Comparison of ENCODE assay signal across 1 cellular context in the genomic region with DNA sequence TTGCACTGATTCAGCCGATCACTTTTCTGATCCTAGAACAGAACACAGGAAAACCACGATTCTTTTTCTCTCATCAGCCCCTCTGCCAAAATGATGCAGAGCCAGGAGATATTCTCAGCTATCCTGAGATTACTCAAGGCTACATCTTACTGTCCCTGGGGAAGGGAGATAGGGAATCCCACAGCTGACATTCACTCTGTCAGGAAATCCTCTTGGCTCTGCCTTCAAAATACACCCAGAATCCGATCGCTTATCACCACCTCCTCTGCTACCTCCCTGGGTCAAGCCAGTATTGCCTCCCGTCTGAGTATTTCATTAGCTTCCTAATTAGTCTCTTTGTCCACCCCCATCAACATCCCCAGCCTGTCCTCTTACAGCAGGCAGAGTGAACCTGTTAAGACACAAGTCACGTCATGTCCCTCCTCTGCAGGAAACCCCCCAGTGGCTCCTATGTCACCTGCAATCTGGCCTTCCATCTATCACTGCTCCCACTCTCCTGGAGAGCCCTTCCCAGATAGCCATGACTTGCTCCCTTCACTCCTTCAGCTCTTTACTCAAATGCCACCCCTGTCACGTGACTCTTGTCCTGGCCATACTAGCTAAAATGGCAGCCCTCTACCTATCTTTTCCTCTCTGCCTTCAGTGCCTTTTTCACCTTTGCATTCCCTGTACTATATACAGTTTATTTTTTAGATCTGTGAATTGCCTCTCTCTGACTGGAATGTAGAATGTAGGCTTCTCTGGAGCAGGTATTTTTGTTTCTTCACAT.
TF ChIP-seq lines count a peak whose summit lies in the region.

No MANE protein-coding gene starts in this region.

TF ChIP-seq in SK-N-SH, 30 proteins besides CTCF, POLR2A, EP300 and RAD21 (continued from another document):
- TF ChIP-seq, protein P1, sequence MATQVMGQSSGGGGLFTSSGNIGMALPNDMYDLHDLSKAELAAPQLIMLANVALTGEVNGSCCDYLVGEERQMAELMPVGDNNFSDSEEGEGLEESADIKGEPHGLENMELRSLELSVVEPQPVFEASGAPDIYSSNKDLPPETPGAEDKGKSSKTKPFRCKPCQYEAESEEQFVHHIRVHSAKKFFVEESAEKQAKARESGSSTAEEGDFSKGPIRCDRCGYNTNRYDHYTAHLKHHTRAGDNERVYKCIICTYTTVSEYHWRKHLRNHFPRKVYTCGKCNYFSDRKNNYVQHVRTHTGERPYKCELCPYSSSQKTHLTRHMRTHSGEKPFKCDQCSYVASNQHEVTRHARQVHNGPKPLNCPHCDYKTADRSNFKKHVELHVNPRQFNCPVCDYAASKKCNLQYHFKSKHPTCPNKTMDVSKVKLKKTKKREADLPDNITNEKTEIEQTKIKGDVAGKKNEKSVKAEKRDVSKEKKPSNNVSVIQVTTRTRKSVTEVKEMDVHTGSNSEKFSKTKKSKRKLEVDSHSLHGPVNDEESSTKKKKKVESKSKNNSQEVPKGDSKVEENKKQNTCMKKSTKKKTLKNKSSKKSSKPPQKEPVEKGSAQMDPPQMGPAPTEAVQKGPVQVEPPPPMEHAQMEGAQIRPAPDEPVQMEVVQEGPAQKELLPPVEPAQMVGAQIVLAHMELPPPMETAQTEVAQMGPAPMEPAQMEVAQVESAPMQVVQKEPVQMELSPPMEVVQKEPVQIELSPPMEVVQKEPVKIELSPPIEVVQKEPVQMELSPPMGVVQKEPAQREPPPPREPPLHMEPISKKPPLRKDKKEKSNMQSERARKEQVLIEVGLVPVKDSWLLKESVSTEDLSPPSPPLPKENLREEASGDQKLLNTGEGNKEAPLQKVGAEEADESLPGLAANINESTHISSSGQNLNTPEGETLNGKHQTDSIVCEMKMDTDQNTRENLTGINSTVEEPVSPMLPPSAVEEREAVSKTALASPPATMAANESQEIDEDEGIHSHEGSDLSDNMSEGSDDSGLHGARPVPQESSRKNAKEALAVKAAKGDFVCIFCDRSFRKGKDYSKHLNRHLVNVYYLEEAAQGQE (IDR thresholded peaks at IDR 0.05; ENCODE audit: low read depth, low read length): no peak
- TF ChIP-seq SIN3A (IDR thresholded peaks at IDR 0.05; ENCODE audit: borderline replicate concordance, low read depth, low read length): no peak
- no peak for TF ChIP-seq TAF1 (IDR thresholded peaks at IDR 0.05; ENCODE audit: borderline replicate concordance, low read depth, low read length)
- TF ChIP-seq FOXM1 (IDR thresholded peaks at IDR 0.05; ENCODE audit: low read depth): no peak
- TF ChIP-seq NRF1 (IDR thresholded peaks at IDR 0.05; ENCODE audit: low read depth, low read length): no peak
- TF ChIP-seq, protein P2, sequence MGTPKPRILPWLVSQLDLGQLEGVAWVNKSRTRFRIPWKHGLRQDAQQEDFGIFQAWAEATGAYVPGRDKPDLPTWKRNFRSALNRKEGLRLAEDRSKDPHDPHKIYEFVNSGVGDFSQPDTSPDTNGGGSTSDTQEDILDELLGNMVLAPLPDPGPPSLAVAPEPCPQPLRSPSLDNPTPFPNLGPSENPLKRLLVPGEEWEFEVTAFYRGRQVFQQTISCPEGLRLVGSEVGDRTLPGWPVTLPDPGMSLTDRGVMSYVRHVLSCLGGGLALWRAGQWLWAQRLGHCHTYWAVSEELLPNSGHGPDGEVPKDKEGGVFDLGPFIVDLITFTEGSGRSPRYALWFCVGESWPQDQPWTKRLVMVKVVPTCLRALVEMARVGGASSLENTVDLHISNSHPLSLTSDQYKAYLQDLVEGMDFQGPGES (IDR thresholded peaks at IDR 0.05; ENCODE audit: low read depth, low read length): no peak
- no peak for TF ChIP-seq FOSL2 (IDR thresholded peaks at IDR 0.05; ENCODE audit: borderline replicate concordance, low read depth)
- TF ChIP-seq GATA2 (CRISPR knock-in tag; IDR thresholded peaks at IDR 0.05): no peak
- no peak for TF ChIP-seq YY1 (IDR thresholded peaks at IDR 0.05; ENCODE audit: low read depth)
- TF ChIP-seq, protein P3, sequence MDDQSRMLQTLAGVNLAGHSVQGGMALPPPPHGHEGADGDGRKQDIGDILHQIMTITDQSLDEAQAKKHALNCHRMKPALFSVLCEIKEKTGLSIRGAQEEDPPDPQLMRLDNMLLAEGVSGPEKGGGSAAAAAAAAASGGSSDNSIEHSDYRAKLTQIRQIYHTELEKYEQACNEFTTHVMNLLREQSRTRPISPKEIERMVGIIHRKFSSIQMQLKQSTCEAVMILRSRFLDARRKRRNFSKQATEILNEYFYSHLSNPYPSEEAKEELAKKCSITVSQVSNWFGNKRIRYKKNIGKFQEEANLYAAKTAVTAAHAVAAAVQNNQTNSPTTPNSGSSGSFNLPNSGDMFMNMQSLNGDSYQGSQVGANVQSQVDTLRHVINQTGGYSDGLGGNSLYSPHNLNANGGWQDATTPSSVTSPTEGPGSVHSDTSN (IDR thresholded peaks at IDR 0.05): no peak
